13 cellular contexts compared by ENCODE assay signal in the genomic region with DNA sequence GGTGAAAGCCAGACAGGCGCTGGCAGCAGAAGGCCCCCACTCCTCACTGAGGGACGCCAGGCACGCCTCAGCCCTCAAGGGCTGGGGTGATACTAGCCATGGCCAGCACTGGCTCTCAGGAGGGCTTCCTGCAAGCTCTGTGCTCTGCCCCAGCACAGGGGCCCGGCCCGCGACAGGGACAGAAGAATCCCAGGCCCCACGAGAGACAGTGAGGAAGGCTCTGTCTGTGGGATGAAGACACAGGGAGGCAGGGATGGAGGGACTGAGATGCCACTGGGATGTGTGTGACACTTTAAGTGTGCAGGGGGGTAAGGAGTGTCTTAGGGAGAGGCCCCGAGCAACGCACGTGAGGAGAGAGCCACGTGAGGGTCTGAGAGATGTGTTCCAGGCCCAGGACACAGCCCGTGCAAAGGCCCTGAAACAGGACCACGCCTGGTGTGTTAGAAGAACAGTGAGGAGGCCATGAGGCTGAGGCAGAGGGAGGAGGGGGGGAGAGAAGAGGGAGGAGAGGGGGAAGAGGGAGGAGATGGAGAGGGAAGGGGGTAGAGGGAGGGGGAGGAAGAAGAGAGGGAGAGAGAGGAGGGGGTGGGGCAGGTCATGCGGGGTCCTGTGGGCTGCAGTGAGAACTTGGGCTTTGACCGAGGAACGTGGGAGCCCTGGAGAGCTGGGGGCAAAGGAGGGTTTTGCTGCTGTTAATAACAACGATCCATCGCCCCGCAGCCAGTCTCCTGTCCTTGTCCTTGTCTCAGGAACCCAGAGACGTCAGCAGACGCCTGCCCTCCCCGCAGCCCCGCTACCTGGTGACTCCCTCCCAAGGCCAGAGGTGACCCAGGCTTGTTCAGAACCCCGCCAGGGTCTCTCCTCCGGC. TPM values are rescaled to one million over a fixed set of nuclear protein-coding genes. Genes with fewer than 3 reads are reported as not detected.
DNase-seq lines count a peak whose midpoint lies in the region; ATAC-seq, FAIRE-seq and TF ChIP-seq lines count a peak whose summit lies in the region.
"Had no signal": no experiment of that assay in that cellular context is flagged by ENCODE, and none has a peak within 500 bp of the region (broad histone marks: within the 10 kb centered on the region; RNA-seq: fewer than 3 reads in every experiment).

No MANE protein-coding gene starts in this region.

- H3K9me3 Mint-ChIP-seq in astrocyte (ENCODE audit: unreplicated experiment): no peaks in the 10 kb centered on the region

- no peaks in the 10 kb centered on the region for H3K27me3 Mint-ChIP-seq in astrocyte (ENCODE audit: low read depth, unreplicated experiment)

- POLR2A ChIA-PET in HepG2 (lab: Yijun Ruan, JAX): interaction anchor here (3.2 kb wide), 1 partner anchor 8 kb away, joined by 12 read pairs; a partner anchor contains a TSS

- no TSS peak for BruUV-seq in HepG2 (replicated peaks; lab: Mats Ljungman, UMichigan)

- intact Hi-C loops in HepG2 (cut with micrococcal nuclease; ENCODE audit: unreplicated experiment) (no loop called here), right lobe of liver (cut with DNase I) (no loop called here)

- H3K9me3 ChIP-seq in HepG2 (ENCODE audit: low read length) (no peaks in the 10 kb centered on the region), right lobe of liver (no peaks in the 10 kb centered on the region), astrocyte (ENCODE audit: insufficient read depth, low read depth, low read length) (no peaks in the 10 kb centered on the region), small intestine (ENCODE audit: control insufficient read depth, low read depth) (no peaks in the 10 kb centered on the region)
- H3K9me3 ChIP-seq: ascending aorta, BE2C had no signal

- H3K4me1 ChIP-seq in HepG2 (ENCODE audit: insufficient read depth, low read length) (peaks cover 6% of the 10 kb centered on the region; the same call in 1 of the 2 replicates), right lobe of liver (no peaks in the 10 kb centered on the region), astrocyte (ENCODE audit: insufficient read depth, low read length) (peaks cover 2% of the 10 kb centered on the region), small intestine (ENCODE audit: control insufficient read depth in 2 of 2, insufficient read depth in 1 of 2, low read depth in 1 of 2, low read length in 1 of 2) (no peaks in the 10 kb centered on the region)
- H3K4me1 ChIP-seq: ascending aorta had no signal

- ATAC-seq in HepG2 (no peak), right lobe of liver (no peak), GM19328 (IDR thresholded peaks at IDR 0.05; ENCODE audit: unreplicated experiment) (no peak), GM19395 (IDR thresholded peaks at IDR 0.05; ENCODE audit: unreplicated experiment) (no peak)
- ATAC-seq: PC-3 had no signal

- peaks cover 14% of the 10 kb centered on the region for H3K79me2 ChIP-seq in HepG2 (ENCODE audit: insufficient read depth, low read length)
- H3K79me2 ChIP-seq in astrocyte (ENCODE audit: insufficient read depth, low read length): peaks cover 49% of the 10 kb centered on the region

- CTCF ChIA-PET in HepG2 (lab: Yijun Ruan, JAX; ENCODE audit: low intra/inter-chr PET ratio, low total read pairs): no interaction called here

- H3K4me3 ChIP-seq in HepG2 (replicated peaks in 1 of 3; ENCODE audit: insufficient read depth in 1 of 3, low read depth in 2 of 3, low read length in 3 of 3): no peak overlapping the region
- H3K4me3 ChIP-seq in right lobe of liver: no peak overlapping the region
- H3K4me3 ChIP-seq in astrocyte (ENCODE audit: insufficient read depth, low read depth, low read length): no peak overlapping the region
- H3K4me3 ChIP-seq in small intestine (ENCODE audit: low read depth in 1 of 2, low read length in 2 of 2): no peak overlapping the region
- H3K4me3 ChIP-seq: ascending aorta had no signal

- WGBS in HepG2 (ENCODE audit: low lambda C conversion rate): 95% methylated on average over 20 of the region's 25 CpGs
- WGBS in right lobe of liver (ENCODE audit: insufficient coverage, low coverage, low lambda C conversion rate, missing lambda C conversion rate): 78% methylated on average over 9 of the region's 25 CpGs
- 80% methylated on average over 22 to 25 of the region's 25 CpGs for WGBS in small intestine, 3 donors

- no peak for TF ChIP-seq EP300 in HepG2 (IDR thresholded peaks at IDR 0.05; ENCODE audit: low read depth in 2 of 2, low read length in 2 of 2)
- no peak for TF ChIP-seq EP300 in HepG2 (CRISPR knock-in tag; IDR thresholded peaks at IDR 0.05; ENCODE audit: borderline replicate concordance)

- H3K4me1 Mint-ChIP-seq in astrocyte (ENCODE audit: low read depth, unreplicated experiment): peaks cover 8% of the 10 kb centered on the region

- H3K27ac ChIP-seq in HepG2 (ENCODE audit: extremely low read length, insufficient read depth, low read length) (no peak overlapping the region), right lobe of liver (no peak overlapping the region), astrocyte (ENCODE audit: low read depth, low read length) (no peak overlapping the region), small intestine (ENCODE audit: low read depth in 1 of 2, low read length in 1 of 2) (no peak overlapping the region)
- H3K27ac ChIP-seq: ascending aorta had no signal

- peak overlapping the region; percentile 62 for H3K27ac Mint-ChIP-seq in astrocyte (ENCODE audit: unreplicated experiment)

- H3K4me2 ChIP-seq in HepG2 (ENCODE audit: low read depth, low read length) (no peak overlapping the region), astrocyte (ENCODE audit: low read length) (no peak overlapping the region)

- H2AFZ ChIP-seq in HepG2 (ENCODE audit: low read length) (no peak overlapping the region), astrocyte (ENCODE audit: low read depth, low read length) (no peak overlapping the region)

- in situ Hi-C loops in HepG2 (cut with HindIII; ENCODE audit: extremely low pct_ligation_motif_present, low pct_unique_long_range_greater_than_20kb): no loop called here

- TF ChIP-seq RAD21 in HepG2 (CRISPR knock-in tag; IDR thresholded peaks at IDR 0.05): no peak

- H3K27me3 ChIP-seq in HepG2 (ENCODE audit: control insufficient read depth in 1 of 2, insufficient read depth in 2 of 2, low read length in 2 of 2) (no peaks in the 10 kb centered on the region), right lobe of liver (no peaks in the 10 kb centered on the region), astrocyte (ENCODE audit: insufficient read depth, low read length) (no peaks in the 10 kb centered on the region), small intestine (ENCODE audit: control insufficient read depth in 2 of 2, insufficient read depth in 2 of 2, low read length in 2 of 2) (no peaks in the 10 kb centered on the region)
- H3K27me3 ChIP-seq: ascending aorta, BE2C had no signal

- H3K36me3 Mint-ChIP-seq in astrocyte (ENCODE audit: low read depth, unreplicated experiment): peaks cover 10% of the 10 kb centered on the region

- no peak overlapping the region for H3K4me3 Mint-ChIP-seq in astrocyte (ENCODE audit: unreplicated experiment)

- H4K20me1 ChIP-seq in HepG2 (ENCODE audit: insufficient read depth, low read length) (peaks cover 21% of the 10 kb centered on the region), astrocyte (ENCODE audit: insufficient read depth, low read length) (peaks cover 73% of the 10 kb centered on the region)

- H3K36me3 ChIP-seq in HepG2 (replicated peaks in 1 of 2; ENCODE audit: control insufficient read depth in 1 of 2, insufficient read depth in 2 of 2, low read length in 2 of 2) (peaks cover 36 to 74% of the 10 kb centered on the region in 2 experiments), right lobe of liver (peaks cover 0 to 62% (median 20%) of the 10 kb centered on the region in 4 donors), astrocyte (ENCODE audit: insufficient read depth, low read length) (peaks cover 10% of the 10 kb centered on the region), small intestine (ENCODE audit: control insufficient read depth in 2 of 2, insufficient read depth in 2 of 2, low read length in 2 of 2) (peaks cover 9 to 23% of the 10 kb centered on the region in 2 donors)

- no peak overlapping the region for H3K9ac ChIP-seq in HepG2 (ENCODE audit: insufficient read depth, low read depth, low read length)
- H3K9ac ChIP-seq in astrocyte (ENCODE audit: low read length): no peak overlapping the region

- TF ChIP-seq POLR2A in HepG2 (IDR thresholded peaks at IDR 0.05; ENCODE audit: insufficient read depth in 1 of 2, low read depth in 2 of 2, low read length in 2 of 2) (peak; percentile 49 to 56; a peak in 3 of 4 replicates), right lobe of liver (IDR thresholded peaks at IDR 0.05) (no peak)

- DNase-seq in HepG2 (ENCODE audit: low spot score): no peak
- no peak for DNase-seq in right lobe of liver
- no peak for DNase-seq in astrocyte (ENCODE audit: low read depth)
- DNase-seq in small intestine: no peak
- DNase-seq: NCI-H2029, PC-3, T-helper 9 cell had no signal

- TF ChIP-seq CTCF in HepG2 (CRISPR knock-in tag; IDR thresholded peaks at IDR 0.05): no peak
- TF ChIP-seq CTCF in right lobe of liver (IDR thresholded peaks at IDR 0.05): no peak
- TF ChIP-seq CTCF in astrocyte (IDR thresholded peaks at IDR 0.05; ENCODE audit: insufficient read depth, low read depth, low read length): no peak

- FAIRE-seq in HepG2 (lab: Jason Lieb, UNC): no peak
- no peak for FAIRE-seq in astrocyte (lab: Jason Lieb, UNC)
- no peak for FAIRE-seq in small intestine (lab: Jason Lieb, UNC)
- FAIRE-seq: endometrium had no signal

RNA-seq across cellular contexts. Expression of a gene that starts 7.2 kb away (rescaled TPM):
- total RNA-seq in HepG2 (2016; rRNA removed; fragmentation: Illumina TruSeq; extraction: Trizol) (706 and 763 TPM in 2 replicates), right lobe of liver (100 to 1,000 TPM; 232 to 283 (median 251) TPM), astrocyte (894 and 943 TPM in 2 replicates)
- 1,266 and 1,322 TPM in 2 replicates for total RNA-seq in HepG2 (2016; cell fraction: cytosol; rRNA removed; fragmentation: Illumina TruSeq; extraction: Trizol; ENCODE audit: low read depth)
- total RNA-seq in HepG2 (2016; cell fraction: insoluble cytoplasmic fraction; rRNA removed; fragmentation: Illumina TruSeq; extraction: Trizol): 739 and 797 TPM in 2 replicates
- 1,622 and 1,758 TPM in 2 replicates for total RNA-seq in HepG2 (2016; cell fraction: membrane; rRNA removed; fragmentation: Illumina TruSeq; extraction: Trizol)
- 259 and 275 TPM in 2 replicates for total RNA-seq in HepG2 (2016; cell fraction: nucleus; rRNA removed; fragmentation: Illumina TruSeq; extraction: Trizol)
- polyA plus RNA-seq in HepG2 (2011; rRNA removed) (740 and 962 TPM in 2 replicates), small intestine (1,000 to 10,000 TPM in 2 of 3 donors, 100 to 1,000 TPM in 1; 945 to 1,946 (median 1,463) TPM)
- 548 and 718 TPM in 2 replicates for polyA plus RNA-seq in HepG2 (2011; cell fraction: cytosol; rRNA removed)
- 184 and 190 TPM in 2 replicates for polyA plus RNA-seq in HepG2 (2011; cell fraction: nucleus; rRNA removed)
- 1,022 and 1,044 TPM in 2 replicates for polyA plus RNA-seq in HepG2 (2012)
- 1,678 and 1,761 TPM in 2 replicates for polyA plus RNA-seq in HepG2 (2016; cell fraction: cytosol; fragmentation: Illumina TruSeq; extraction: Trizol; ENCODE audit: low read depth)
- polyA plus RNA-seq in HepG2 (2016; cell fraction: insoluble cytoplasmic fraction; fragmentation: Illumina TruSeq; extraction: Trizol; ENCODE audit: low read depth): 756 and 780 TPM in 2 replicates
- 1,750 and 1,946 TPM in 2 replicates for polyA plus RNA-seq in HepG2 (2016; cell fraction: membrane; fragmentation: Illumina TruSeq; extraction: Trizol; ENCODE audit: low read depth)
- polyA plus RNA-seq in HepG2 (2016; cell fraction: nucleus; fragmentation: Illumina TruSeq; extraction: Trizol; ENCODE audit: insufficient read depth, low read depth): 539 and 605 TPM in 2 replicates
- polyA minus RNA-seq in HepG2 (2011; rRNA and poly(A)+ RNA removed; ENCODE audit: low replicate concordance): 163 and 316 TPM in 2 replicates
- polyA minus RNA-seq in HepG2 (2011; cell fraction: cytosol; rRNA and poly(A)+ RNA removed): 334 and 359 TPM in 2 replicates
- polyA minus RNA-seq in HepG2 (2011; cell fraction: nucleus; rRNA and poly(A)+ RNA removed): 64.5 and 86.4 TPM in 2 replicates

RNA-seq across cellular contexts. Expression of a gene that starts 16.4 kb away (rescaled TPM):
- total RNA-seq in HepG2 (2016; rRNA removed; fragmentation: Illumina TruSeq; extraction: Trizol) (2.8 TPM in 2 replicates), right lobe of liver (10 to 100 TPM in 1 of 6 experiments, 1 to 10 TPM in 5; 1.6 to 10.3 (median 4.0) TPM), astrocyte (8.4 and 9.8 TPM in 2 replicates)
- 2.6 and 3.3 TPM in 2 replicates for total RNA-seq in HepG2 (2016; cell fraction: cytosol; rRNA removed; fragmentation: Illumina TruSeq; extraction: Trizol; ENCODE audit: low read depth)
- total RNA-seq in HepG2 (2016; cell fraction: insoluble cytoplasmic fraction; rRNA removed; fragmentation: Illumina TruSeq; extraction: Trizol): 1.6 and 2.1 TPM in 2 replicates
- total RNA-seq in HepG2 (2016; cell fraction: membrane; rRNA removed; fragmentation: Illumina TruSeq; extraction: Trizol): 3.9 and 5.5 TPM in 2 replicates
- 0.81 and 0.94 TPM in 2 replicates for total RNA-seq in HepG2 (2016; cell fraction: nucleus; rRNA removed; fragmentation: Illumina TruSeq; extraction: Trizol)
- polyA plus RNA-seq in HepG2 (2011; rRNA removed) (3.9 and 4.6 TPM in 2 replicates), small intestine (1 to 10 TPM; 4.5 to 6.0 (median 4.6) TPM)
- polyA plus RNA-seq in HepG2 (2011; cell fraction: cytosol; rRNA removed): 4.2 and 6.2 TPM in 2 replicates
- polyA plus RNA-seq in HepG2 (2011; cell fraction: nucleus; rRNA removed): 6.3 and 7.3 TPM in 2 replicates
- 1.9 and 3.0 TPM in 2 replicates for polyA plus RNA-seq in HepG2 (2012)
- polyA plus RNA-seq in HepG2 (2016; cell fraction: cytosol; fragmentation: Illumina TruSeq; extraction: Trizol; ENCODE audit: low read depth): 3.6 and 4.2 TPM in 2 replicates
- polyA plus RNA-seq in HepG2 (2016; cell fraction: insoluble cytoplasmic fraction; fragmentation: Illumina TruSeq; extraction: Trizol; ENCODE audit: low read depth): 2.5 and 3.3 TPM in 2 replicates
- 3.3 and 3.5 TPM in 2 replicates for polyA plus RNA-seq in HepG2 (2016; cell fraction: membrane; fragmentation: Illumina TruSeq; extraction: Trizol; ENCODE audit: low read depth)
- 3.3 and 3.4 TPM in 2 replicates for polyA plus RNA-seq in HepG2 (2016; cell fraction: nucleus; fragmentation: Illumina TruSeq; extraction: Trizol; ENCODE audit: insufficient read depth, low read depth)
- 0.21 and 1.8 TPM in 2 replicates for polyA minus RNA-seq in HepG2 (2011; rRNA and poly(A)+ RNA removed; ENCODE audit: low replicate concordance)
- polyA minus RNA-seq in HepG2 (2011; cell fraction: cytosol; rRNA and poly(A)+ RNA removed): 1.1 and 3.1 TPM in 2 replicates
- 0.52 and 1.1 TPM in 2 replicates for polyA minus RNA-seq in HepG2 (2011; cell fraction: nucleus; rRNA and poly(A)+ RNA removed)

RNA-seq across cellular contexts. Expression of a gene that starts 16.9 kb away (rescaled TPM):
- total RNA-seq in HepG2 (2016; rRNA removed; fragmentation: Illumina TruSeq; extraction: Trizol) (35.4 and 37.9 TPM in 2 replicates), right lobe of liver (10 to 100 TPM; 24.2 to 54.3 (median 33.7) TPM), astrocyte (48.0 and 49.3 TPM in 2 replicates)
- 20.7 and 21.7 TPM in 2 replicates for total RNA-seq in HepG2 (2016; cell fraction: cytosol; rRNA removed; fragmentation: Illumina TruSeq; extraction: Trizol; ENCODE audit: low read depth)
- total RNA-seq in HepG2 (2016; cell fraction: insoluble cytoplasmic fraction; rRNA removed; fragmentation: Illumina TruSeq; extraction: Trizol): 38.9 and 39.8 TPM in 2 replicates
- total RNA-seq in HepG2 (2016; cell fraction: membrane; rRNA removed; fragmentation: Illumina TruSeq; extraction: Trizol): 22.9 and 26.0 TPM in 2 replicates
- total RNA-seq in HepG2 (2016; cell fraction: nucleus; rRNA removed; fragmentation: Illumina TruSeq; extraction: Trizol): 18.4 and 19.8 TPM in 2 replicates
- polyA plus RNA-seq in HepG2 (2011; rRNA removed) (28.8 and 40.0 TPM in 2 replicates), small intestine (100 to 1,000 TPM in 2 of 3 donors, 10 to 100 TPM in 1; 99.5 to 134 (median 117) TPM)
- polyA plus RNA-seq in HepG2 (2011; cell fraction: cytosol; rRNA removed): 16.8 and 30.9 TPM in 2 replicates
- polyA plus RNA-seq in HepG2 (2011; cell fraction: nucleus; rRNA removed): 13.2 and 15.1 TPM in 2 replicates
- 13.1 and 19.3 TPM in 2 replicates for polyA plus RNA-seq in HepG2 (2012)
- 20.6 and 24.5 TPM in 2 replicates for polyA plus RNA-seq in HepG2 (2016; cell fraction: cytosol; fragmentation: Illumina TruSeq; extraction: Trizol; ENCODE audit: low read depth)
- 37.7 and 43.8 TPM in 2 replicates for polyA plus RNA-seq in HepG2 (2016; cell fraction: insoluble cytoplasmic fraction; fragmentation: Illumina TruSeq; extraction: Trizol; ENCODE audit: low read depth)
- 19.5 and 22.0 TPM in 2 replicates for polyA plus RNA-seq in HepG2 (2016; cell fraction: membrane; fragmentation: Illumina TruSeq; extraction: Trizol; ENCODE audit: low read depth)
- polyA plus RNA-seq in HepG2 (2016; cell fraction: nucleus; fragmentation: Illumina TruSeq; extraction: Trizol; ENCODE audit: insufficient read depth, low read depth): 32.1 and 41.0 TPM in 2 replicates
- 14.6 and 22.6 TPM in 2 replicates for polyA minus RNA-seq in HepG2 (2011; rRNA and poly(A)+ RNA removed; ENCODE audit: low replicate concordance)
- polyA minus RNA-seq in HepG2 (2011; cell fraction: cytosol; rRNA and poly(A)+ RNA removed): 6.3 and 9.1 TPM in 2 replicates
- polyA minus RNA-seq in HepG2 (2011; cell fraction: nucleus; rRNA and poly(A)+ RNA removed): 6.0 and 7.5 TPM in 2 replicates

RNA-seq across cellular contexts. Expression of a gene that starts 22.7 kb away (rescaled TPM):
- total RNA-seq in HepG2 (2016; rRNA removed; fragmentation: Illumina TruSeq; extraction: Trizol): 50.4 and 76.8 TPM in 2 replicates
- total RNA-seq in HepG2 (2016; cell fraction: cytosol; rRNA removed; fragmentation: Illumina TruSeq; extraction: Trizol; ENCODE audit: low read depth): 12.1 and 15.6 TPM in 2 replicates
- total RNA-seq in HepG2 (2016; cell fraction: insoluble cytoplasmic fraction; rRNA removed; fragmentation: Illumina TruSeq; extraction: Trizol): 41.9 and 83.8 TPM in 2 replicates
- 26.9 and 27.9 TPM in 2 replicates for total RNA-seq in HepG2 (2016; cell fraction: membrane; rRNA removed; fragmentation: Illumina TruSeq; extraction: Trizol)
- 53.2 and 60.3 TPM in 2 replicates for total RNA-seq in HepG2 (2016; cell fraction: nucleus; rRNA removed; fragmentation: Illumina TruSeq; extraction: Trizol)
- 59.5 and 69.0 TPM in 2 replicates for polyA plus RNA-seq in HepG2 (2011; rRNA removed)
- 54.0 and 91.2 TPM in 2 replicates for polyA plus RNA-seq in HepG2 (2011; cell fraction: cytosol; rRNA removed)
- 270 and 346 TPM in 2 replicates for polyA plus RNA-seq in HepG2 (2011; cell fraction: nucleus; rRNA removed)
- polyA plus RNA-seq in HepG2 (2012): 49.0 and 62.8 TPM in 2 replicates
- polyA plus RNA-seq in HepG2 (2016; cell fraction: cytosol; fragmentation: Illumina TruSeq; extraction: Trizol; ENCODE audit: low read depth): 7.4 and 9.2 TPM in 2 replicates
- polyA plus RNA-seq in HepG2 (2016; cell fraction: insoluble cytoplasmic fraction; fragmentation: Illumina TruSeq; extraction: Trizol; ENCODE audit: low read depth): 49.9 and 60.1 TPM in 2 replicates
- polyA plus RNA-seq in HepG2 (2016; cell fraction: membrane; fragmentation: Illumina TruSeq; extraction: Trizol; ENCODE audit: low read depth): 15.7 and 17.9 TPM in 2 replicates
- 120 and 130 TPM in 2 replicates for polyA plus RNA-seq in HepG2 (2016; cell fraction: nucleus; fragmentation: Illumina TruSeq; extraction: Trizol; ENCODE audit: insufficient read depth, low read depth)
- polyA minus RNA-seq in HepG2 (2011; rRNA and poly(A)+ RNA removed; ENCODE audit: low replicate concordance): 65.4 and 106 TPM in 2 replicates
- polyA minus RNA-seq in HepG2 (2011; cell fraction: cytosol; rRNA and poly(A)+ RNA removed): 42.1 and 48.3 TPM in 2 replicates
- polyA minus RNA-seq in HepG2 (2011; cell fraction: nucleus; rRNA and poly(A)+ RNA removed): 44.8 and 51.0 TPM in 2 replicates
- 100 to 1,000 TPM in 2 of 6 experiments, 10 to 100 TPM in 4; 54.5 to 123 (median 66.8) TPM for total RNA-seq in right lobe of liver
- 77.8 and 85.2 TPM in 2 replicates for total RNA-seq in astrocyte
- polyA plus RNA-seq in small intestine: 10 to 100 TPM; 41.6 to 69.2 (median 45.6) TPM

RNA-seq across cellular contexts. Expression of a gene that starts 23.2 kb away (rescaled TPM):
- total RNA-seq in HepG2 (2016; rRNA removed; fragmentation: Illumina TruSeq; extraction: Trizol) (not detected in 2 replicates), right lobe of liver (not detected), astrocyte (not detected in 2 replicates)
- total RNA-seq in HepG2 (2016; cell fraction: cytosol; rRNA removed; fragmentation: Illumina TruSeq; extraction: Trizol; ENCODE audit: low read depth): not detected in 2 replicates
- not detected in 2 replicates for total RNA-seq in HepG2 (2016; cell fraction: insoluble cytoplasmic fraction; rRNA removed; fragmentation: Illumina TruSeq; extraction: Trizol)
- total RNA-seq in HepG2 (2016; cell fraction: membrane; rRNA removed; fragmentation: Illumina TruSeq; extraction: Trizol): 0.09 TPM in 1 of 2 replicates, not detected in the other
- not detected in 2 replicates for total RNA-seq in HepG2 (2016; cell fraction: nucleus; rRNA removed; fragmentation: Illumina TruSeq; extraction: Trizol)
- polyA plus RNA-seq in HepG2 (2011; rRNA removed) (0.04 TPM in 1 of 2 replicates, not detected in the other), small intestine (not detected)
- polyA plus RNA-seq in HepG2 (2011; cell fraction: cytosol; rRNA removed): 0.04 TPM in 1 of 2 replicates, not detected in the other
- 0.09 TPM in 1 of 2 replicates, not detected in the other for polyA plus RNA-seq in HepG2 (2011; cell fraction: nucleus; rRNA removed)
- polyA plus RNA-seq in HepG2 (2012): not detected in 2 replicates
- not detected in 2 replicates for polyA plus RNA-seq in HepG2 (2016; cell fraction: cytosol; fragmentation: Illumina TruSeq; extraction: Trizol; ENCODE audit: low read depth)
- not detected in 2 replicates for polyA plus RNA-seq in HepG2 (2016; cell fraction: insoluble cytoplasmic fraction; fragmentation: Illumina TruSeq; extraction: Trizol; ENCODE audit: low read depth)
- not detected in 2 replicates for polyA plus RNA-seq in HepG2 (2016; cell fraction: membrane; fragmentation: Illumina TruSeq; extraction: Trizol; ENCODE audit: low read depth)
- not detected in 2 replicates for polyA plus RNA-seq in HepG2 (2016; cell fraction: nucleus; fragmentation: Illumina TruSeq; extraction: Trizol; ENCODE audit: insufficient read depth, low read depth)
- 0.09 TPM in 1 of 2 replicates, not detected in the other for polyA minus RNA-seq in HepG2 (2011; rRNA and poly(A)+ RNA removed; ENCODE audit: low replicate concordance)
- not detected in 2 replicates for polyA minus RNA-seq in HepG2 (2011; cell fraction: cytosol; rRNA and poly(A)+ RNA removed)
- not detected in 2 replicates for polyA minus RNA-seq in HepG2 (2011; cell fraction: nucleus; rRNA and poly(A)+ RNA removed)
- total RNA-seq: ascending aorta, lung microvascular endothelial cell, PC-3 had no signal
